In genomic region chr2:159591221-159591620, GRCh38 we compare ENCODE assay signal across 24 cellular contexts. TPM values are rescaled to one million over a fixed set of nuclear protein-coding genes. Genes with fewer than 3 reads are reported as not detected.
A peak's percentile ranks its signal among the peaks of the same experiment; 100 is the strongest.
DNase-seq lines count a peak whose midpoint lies in the region; ATAC-seq and TF ChIP-seq lines count a peak whose summit lies in the region.
"Had no signal": no experiment of that assay in that cellular context is flagged by ENCODE, and none has a peak within 500 bp of the region (broad histone marks: within the 10 kb centered on the region; RNA-seq: fewer than 3 reads in every experiment).

No MANE protein-coding gene starts in this region.

- H3K9me3 ChIP-seq in body of pancreas (no peaks in the 10 kb centered on the region), mucosa of descending colon (no peaks in the 10 kb centered on the region), MM.1S (replicated peaks; ENCODE audit: insufficient read depth, low read length) (0 out of 2 replicates have a peak, but pooled peaks cover 5% of the 10 kb centered on the region)
- H3K9me3 ChIP-seq: A549, SJSA1 had no signal

- H3K27ac ChIP-seq in GM23338 (ENCODE audit: low read depth) = no peak overlapping the region
- H3K27ac ChIP-seq in body of pancreas = no peak overlapping the region
- no peak overlapping the region for H3K27ac ChIP-seq in MM.1S (ENCODE audit: low read length)
- H3K27ac ChIP-seq: A549; BLaER1 treated with 17β-estradiol and CSF1 and Interleukin-3, amounts not matched to agents 10 nM and 100 nM; SJSA1 had no signal

- ATAC-seq in GM23338 = no peak
- peak; percentile 89 for ATAC-seq in body of pancreas
- ATAC-seq in mucosa of descending colon = peak; percentile 59
- ATAC-seq in HG03097 (IDR thresholded peaks at IDR 0.05; ENCODE audit: low FRiP score, unreplicated experiment) = no peak
- ATAC-seq: A549, HCT116, T-cell had no signal

- H3K27me3 Mint-ChIP-seq in GM23338 (ENCODE audit: insufficient read depth, low read depth, poor library complexity) (peaks cover 3% of the 10 kb centered on the region), MCF 10A (ENCODE audit: insufficient read depth, unreplicated experiment) (no peaks in the 10 kb centered on the region)
- H3K27me3 Mint-ChIP-seq: CD4-positive, alpha-beta T cell; T-cell had no signal

- peaks cover 5% of the 10 kb centered on the region; the same call in 2 of the 3 replicates for H3K4me1 Mint-ChIP-seq in GM23338
- peaks cover 5% of the 10 kb centered on the region for H3K4me1 Mint-ChIP-seq in MCF 10A (ENCODE audit: insufficient read depth, unreplicated experiment)
- H3K4me1 Mint-ChIP-seq: T-cell had no signal

- H3K27me3 ChIP-seq in GM23338 (ENCODE audit: insufficient read depth) (no peaks in the 10 kb centered on the region), body of pancreas (no peaks in the 10 kb centered on the region), MM.1S (replicated peaks; ENCODE audit: insufficient read depth, low read length) (no peaks in the 10 kb centered on the region)
- H3K27me3 ChIP-seq: BLaER1 treated with 17β-estradiol and CSF1 and Interleukin-3, amounts not matched to agents 10 nM and 100 nM; SJSA1 had no signal

- intact Hi-C loops in body of pancreas (cut with DNase I) (no loop called here), mucosa of descending colon (cut with DNase I, micrococcal nuclease) (no loop called here), MCF 10A (cut with micrococcal nuclease) (no loop called here)

- POLR2A ChIA-PET in MCF 10A (lab: Yijun Ruan, JAX) = no interaction called here

- no peak for TF ChIP-seq POLR2A in body of pancreas (IDR thresholded peaks at IDR 0.05)

- H3K4me3 Mint-ChIP-seq in GM23338 (no peak overlapping the region), MCF 10A (ENCODE audit: unreplicated experiment) (no peak overlapping the region)
- H3K4me3 Mint-ChIP-seq: CD4-positive, alpha-beta T cell; T-cell had no signal

- H3K9ac ChIP-seq in MM.1S (ENCODE audit: low read length) = no peak overlapping the region
- H3K9ac ChIP-seq: BLaER1 treated with 17β-estradiol and CSF1 and Interleukin-3, amounts not matched to agents 10 nM and 100 nM had no signal

- H3K27ac Mint-ChIP-seq in GM23338 = no peak overlapping the region
- no peak overlapping the region for H3K27ac Mint-ChIP-seq in MCF 10A (ENCODE audit: low read depth, unreplicated experiment)
- H3K27ac Mint-ChIP-seq: CD4-positive, alpha-beta T cell; T-cell had no signal

- H3K9me2 ChIP-seq in GM23338 (ENCODE audit: insufficient read depth) (no peaks in the 10 kb centered on the region), MM.1S (replicated peaks; ENCODE audit: insufficient read depth, low read length) (no peaks in the 10 kb centered on the region)

- H3F3A ChIP-seq in GM23338 (replicated peaks; ENCODE audit: low read depth) (no peaks in the 10 kb centered on the region), MM.1S (ENCODE audit: insufficient read depth, low read length) (no peaks in the 10 kb centered on the region)

- H3K79me2 ChIP-seq in GM23338 (replicated peaks; ENCODE audit: insufficient read depth) (peaks cover 93% of the 10 kb centered on the region), MM.1S (ENCODE audit: low read length) (no peaks in the 10 kb centered on the region)

- CTCF ChIA-PET in MCF 10A (lab: Yijun Ruan, JAX) = no interaction called here

- H3K36me3 Mint-ChIP-seq in GM23338 (ENCODE audit: low read depth) (peaks cover 4% of the 10 kb centered on the region; the same call in 2 of the 3 replicates), MCF 10A (ENCODE audit: insufficient read depth, unreplicated experiment) (peaks cover 6% of the 10 kb centered on the region)
- H3K36me3 Mint-ChIP-seq: T-cell had no signal

- H3K4me3 ChIP-seq in GM23338 = no peak overlapping the region
- no peak overlapping the region for H3K4me3 ChIP-seq in body of pancreas
- no peak overlapping the region for H3K4me3 ChIP-seq in mucosa of descending colon
- H3K4me3 ChIP-seq in MM.1S (ENCODE audit: low read length) = no peak overlapping the region
- H3K4me3 ChIP-seq: A549; BLaER1 treated with 17β-estradiol and CSF1 and Interleukin-3, amounts not matched to agents 10 nM and 100 nM; SJSA1 had no signal

- no TSS peak for BruUV-seq in MCF 10A (replicated peaks; lab: Mats Ljungman, UMichigan)

- H2AFZ ChIP-seq in GM23338 (no peak overlapping the region), MM.1S (ENCODE audit: low read length) (no peak overlapping the region)

- H4K20me1 ChIP-seq in GM23338 (replicated peaks; ENCODE audit: insufficient read depth) (0 out of 2 replicates have a peak, but pooled peaks cover 3% of the 10 kb centered on the region), MM.1S (ENCODE audit: insufficient read depth, low read length) (no peaks in the 10 kb centered on the region)

- H3K4me2 ChIP-seq in GM23338 (no peak overlapping the region), MM.1S (ENCODE audit: low read depth, low read length) (no peak overlapping the region)
- H3K4me2 ChIP-seq: A549 had no signal

- H3K4me1 ChIP-seq in GM23338 (ENCODE audit: insufficient read depth) (no peaks in the 10 kb centered on the region), body of pancreas (peaks cover 7% of the 10 kb centered on the region), mucosa of descending colon (ENCODE audit: low read depth) (no peaks in the 10 kb centered on the region), MM.1S (ENCODE audit: low read length) (no peaks in the 10 kb centered on the region)
- H3K4me1 ChIP-seq: SJSA1 had no signal

- H3K9me3 Mint-ChIP-seq in GM23338 = no peaks in the 10 kb centered on the region
- no peaks in the 10 kb centered on the region for H3K9me3 Mint-ChIP-seq in MCF 10A (ENCODE audit: unreplicated experiment)
- H3K9me3 Mint-ChIP-seq: CD4-positive, alpha-beta T cell; T-cell had no signal

- no peak for TF ChIP-seq CTCF in GM23338 (conservative IDR thresholded peaks at IDR 0.05; ENCODE audit: low read depth in 2 of 2)
- no peak for TF ChIP-seq CTCF in body of pancreas (IDR thresholded peaks at IDR 0.05)
- no peak for TF ChIP-seq CTCF in mucosa of descending colon (IDR thresholded peaks at IDR 0.05)
- TF ChIP-seq CTCF in MCF 10A (IDR thresholded peaks at IDR 0.05; ENCODE audit: unreplicated experiment) = no peak
- TF ChIP-seq CTCF in MM.1S (IDR thresholded peaks at IDR 0.05; ENCODE audit: low read length) = no peak

- H3K36me3 ChIP-seq in GM23338 (ENCODE audit: insufficient read depth) (no peaks in the 10 kb centered on the region), body of pancreas (replicated peaks in 1 of 2; ENCODE audit: insufficient read depth in 1 of 2, low read depth in 2 of 2) (no peaks in the 10 kb centered on the region), mucosa of descending colon (ENCODE audit: low read depth) (no peaks in the 10 kb centered on the region), MM.1S (replicated peaks; ENCODE audit: insufficient read depth, low read length) (no peaks in the 10 kb centered on the region)
- H3K36me3 ChIP-seq: SJSA1 had no signal

- DNase-seq in GM23338 (ENCODE audit: low spot score) (peak; percentile 60), HT-29 (ENCODE audit: low spot score) (peak; percentile 13), body of pancreas (peak in 3 of 4 donors; percentile 18 to 61 (median 20)), mucosa of descending colon (no peak), MCF 10A (ENCODE audit: unreplicated experiment) (no peak), MM.1S (no peak)
- DNase-seq: AML-193; CD4-positive, alpha-beta T cell; DMS79 treated with DMSO at 0.1 percent for 48 hours; GF-D8; KBM-7; NCI-H1092 treated with DMSO at 0.1 percent for 48 hours; NCI-H1436; NCI-H187; NCI-H2081 treated with DMSO at 0.1 percent for 48 hours; NCI-H69; Right ventricle myocardium superior; RPMI8226; T-cell had no signal

TF ChIP-seq in GM23338, 12 proteins besides CTCF, POLR2A, EP300 and RAD21 (continues in another document):
- TF ChIP-seq NANOG (IDR thresholded peaks at IDR 0.05; ENCODE audit: borderline replicate concordance) (no peak), ZNF114 (CRISPR knock-in tag; IDR thresholded peaks at IDR 0.05) (no peak), EZH2 (IDR thresholded peaks at IDR 0.05; ENCODE audit: low read depth, unreplicated experiment) (no peak), ETS1 (IDR thresholded peaks at IDR 0.05) (no peak), REST (IDR thresholded peaks at IDR 0.05; ENCODE audit: unreplicated experiment) (no peak)

RNA-seq across cellular contexts. Expression of gene BAZ2B, which starts 25.1 kb away (rescaled TPM):
- total RNA-seq in GM23338 (2014; rRNA removed; shearing (Covaris generic)) = 51.7 and 52.2 TPM in 2 replicates
- polyA plus RNA-seq in GM23338 (2016; fragmentation: Nextera tagmentation; extraction: Ambion mirVana) = 36.6 and 62.9 TPM in 2 replicates
- 22.0 and 25.2 TPM in 2 replicates for total RNA-seq in HT-29 (2014; rRNA removed; shearing (Covaris generic))
- total RNA-seq in body of pancreas (100 to 1,000 TPM in 1 of 2 donors, 10 to 100 TPM in 1; 62.5 to 104 TPM), mucosa of descending colon (10 to 100 TPM; 58.9 to 98.1 (median 72.5) TPM), MCF 10A (2022) (51.8 and 60.0 TPM in 2 replicates)

Comparison
In these comparisons a context has a peak if more than half of its experiments do, and no peak if none do; other contexts are left out.
1. ATAC-seq: peak in body of pancreas (single experiment) and mucosa of descending colon (single experiment); none in GM23338 (single experiment) and HG03097 (single experiment).
2. DNase-seq: peak in GM23338 (single experiment), HT-29 (single experiment) and body of pancreas (3 of 4); none in mucosa of descending colon (0 of 3), MCF 10A (single experiment) and MM.1S (single experiment).